8 cellular contexts compared by ENCODE assay signal in genomic region chr17:59440757-59441458, GRCh38.
A peak's percentile ranks its signal among the peaks of the same experiment; 100 is the strongest.
DNase-seq lines count a peak whose midpoint lies in the region; ATAC-seq and FAIRE-seq lines count a peak whose summit lies in the region.

No MANE protein-coding gene starts in this region.

- no peak overlapping the region for H3K4me3 ChIP-seq in NT2/D1 (ENCODE audit: insufficient read length, low read depth)

- H3K27ac Mint-ChIP-seq in activated CD8-positive, alpha-beta memory T cell treated with anti-CD3 and anti-CD28 coated beads, Interleukin-2, amount 10 ng/mL, durations not matched to agents 7 days and 5 days = peak overlapping the region; percentile 91

- peak overlapping the region; percentile 70 for H3K4me3 Mint-ChIP-seq in activated CD8-positive, alpha-beta memory T cell treated with anti-CD3 and anti-CD28 coated beads, Interleukin-2, amount 10 ng/mL, durations not matched to agents 7 days and 5 days

- no peaks in the 10 kb centered on the region for H3K27me3 ChIP-seq in NT2/D1 (ENCODE audit: insufficient read depth, insufficient read length)

- H3K4me1 ChIP-seq in NT2/D1 (ENCODE audit: insufficient read depth, insufficient read length) = peaks cover 2% of the 10 kb centered on the region

- no peaks in the 10 kb centered on the region for H3K27me3 Mint-ChIP-seq in activated CD8-positive, alpha-beta memory T cell treated with anti-CD3 and anti-CD28 coated beads, Interleukin-2, amount 10 ng/mL, durations not matched to agents 7 days and 5 days

- peak; percentile 50 for FAIRE-seq in endometrium (lab: Jason Lieb, UNC)

- H3K36me3 ChIP-seq in NT2/D1 (ENCODE audit: insufficient read depth, insufficient read length, low read length) = no peaks in the 10 kb centered on the region

- ATAC-seq in GM18873 (IDR thresholded peaks at IDR 0.05; ENCODE audit: low FRiP score, unreplicated experiment) = peak; percentile 66
- peak; percentile 99 for ATAC-seq in activated CD8-positive, alpha-beta memory T cell treated with anti-CD3 and anti-CD28 coated beads, Interleukin-2, amount 10 ng/mL, durations not matched to agents 7 days and 5 days

- peaks cover 4% of the 10 kb centered on the region for H3K36me3 Mint-ChIP-seq in activated CD8-positive, alpha-beta memory T cell treated with anti-CD3 and anti-CD28 coated beads, Interleukin-2, amount 10 ng/mL, durations not matched to agents 7 days and 5 days

- no peak overlapping the region for H3K9ac ChIP-seq in NT2/D1 (ENCODE audit: insufficient read length, low read depth)

- peak; percentile 40 for DNase-seq in 8988T
- DNase-seq in HuH-7 (ENCODE audit: low spot score) = peak; percentile 72
- DNase-seq in NT2/D1 (ENCODE audit: low read depth, low spot score) = peak; percentile 79
- DNase-seq in activated CD8-positive, alpha-beta memory T cell treated with anti-CD3 and anti-CD28 coated beads, Interleukin-2, amount 10 ng/mL, durations not matched to agents 7 days and 5 days = peak; percentile 95
- DNase-seq in middle frontal gyrus (ENCODE audit: extremely low spot score, low spot score) = peak; percentile 81
- peak; percentile 75 to 80 for DNase-seq in stimulated activated CD8-positive, alpha-beta memory T cell treated with anti-CD3 and anti-CD28 coated beads, Interleukin-2, amount 100 ng/mL, for 48 hours (ENCODE audit: low read depth in 2 of 2)

- CTCF ChIA-PET in activated CD8-positive, alpha-beta memory T cell treated with anti-CD3 and anti-CD28 coated beads, Interleukin-2, amount 10 ng/mL, durations not matched to agents 7 days and 5 days (lab: Charles Lee) = interaction anchor here (0.7 to 12.9 kb wide), 31 partner anchors 8 to 230 kb away, joined by 3 to 205 read pairs (median 5); partner anchors contain the start of genes GDPD1 and YPEL2

- H3K9me3 ChIP-seq in NT2/D1 (ENCODE audit: insufficient read depth, low read length) = no peaks in the 10 kb centered on the region

- no peaks in the 10 kb centered on the region for H3K9me3 Mint-ChIP-seq in activated CD8-positive, alpha-beta memory T cell treated with anti-CD3 and anti-CD28 coated beads, Interleukin-2, amount 10 ng/mL, durations not matched to agents 7 days and 5 days (ENCODE audit: low read depth)

- H3K4me1 Mint-ChIP-seq in activated CD8-positive, alpha-beta memory T cell treated with anti-CD3 and anti-CD28 coated beads, Interleukin-2, amount 10 ng/mL, durations not matched to agents 7 days and 5 days = peaks cover 59% of the 10 kb centered on the region

Comparison
In these comparisons a context has a peak if more than half of its experiments do, and no peak if none do; other contexts are left out.
1. DNase-seq: peak in every context shown above with its lines; median percentile 95 in activated CD8-positive, alpha-beta memory T cell treated with anti-CD3 and anti-CD28 coated beads, Interleukin-2, amount 10 ng/mL, durations not matched to agents 7 days and 5 days; 81 in middle frontal gyrus; 79 in NT2/D1; 78 in stimulated activated CD8-positive, alpha-beta memory T cell treated with anti-CD3 and anti-CD28 coated beads, Interleukin-2, amount 100 ng/mL, for 48 hours; 72 in HuH-7; 40 in 8988T.